17 cellular contexts compared by ENCODE assay signal in the genomic region with DNA sequence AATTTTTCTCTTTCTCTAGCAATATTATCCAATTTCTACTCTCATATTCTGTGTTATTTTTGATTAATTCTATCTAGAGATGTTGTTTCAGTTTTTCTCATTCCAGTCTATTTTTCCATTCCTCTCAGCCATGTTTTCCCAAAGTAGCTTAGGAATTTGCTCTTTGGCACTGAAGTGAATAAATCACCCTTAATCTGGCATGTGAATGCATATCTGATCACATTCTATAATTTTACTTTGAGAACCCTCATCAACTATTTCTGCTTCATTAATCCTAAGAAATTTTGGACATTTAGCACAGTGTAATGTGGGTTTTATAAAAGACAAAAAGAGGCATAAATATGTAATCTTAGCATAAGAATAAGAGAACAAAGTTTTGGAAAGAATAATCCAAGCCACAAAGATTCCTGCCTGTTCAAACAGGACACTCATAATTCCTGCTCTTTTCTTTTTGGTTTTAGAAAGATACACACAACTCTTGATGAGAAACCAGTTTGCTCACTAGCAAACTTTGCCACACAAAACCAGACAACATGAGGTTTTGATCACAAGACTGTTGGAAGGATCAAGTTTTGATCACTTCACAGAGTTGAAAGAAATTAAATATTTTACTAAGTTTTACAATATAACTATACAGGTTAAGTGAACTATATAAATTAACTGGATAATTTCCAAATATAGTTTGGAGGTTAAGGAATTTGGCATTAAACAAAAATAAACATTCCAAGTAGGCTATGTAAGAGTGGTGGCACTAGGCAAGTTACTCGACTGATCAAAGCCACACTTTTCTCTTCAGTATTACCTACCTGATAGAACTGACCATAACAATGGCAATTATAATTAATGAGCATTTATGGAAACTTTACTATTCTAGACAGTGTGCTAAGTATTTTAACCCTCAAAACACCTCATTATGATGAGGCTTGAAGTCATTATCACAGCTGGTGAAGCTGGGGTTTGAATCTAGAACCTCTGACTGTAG.
DNase-seq lines count a peak whose midpoint lies in the region; ATAC-seq, FAIRE-seq and TF ChIP-seq lines count a peak whose summit lies in the region.
"Had no signal": no experiment of that assay in that cellular context is flagged by ENCODE, and none has a peak within 500 bp of the region (broad histone marks: within the 10 kb centered on the region; RNA-seq: fewer than 3 reads in every experiment).

No MANE protein-coding gene starts in this region.

- H3K36me3 ChIP-seq in astrocyte (ENCODE audit: insufficient read depth, low read length), result no peaks in the 10 kb centered on the region

- H2AFZ ChIP-seq in astrocyte (ENCODE audit: low read depth, low read length), result no peak overlapping the region

- TF ChIP-seq POLR2A in erythroblast (IDR thresholded peaks at IDR 0.05; ENCODE audit: low read length), result no peak

- H3K27ac ChIP-seq in astrocyte (ENCODE audit: low read depth, low read length), result peak overlapping the region; percentile 55

- no peaks in the 10 kb centered on the region for H3K27me3 ChIP-seq in astrocyte (ENCODE audit: insufficient read depth, low read length)

- H3K27ac Mint-ChIP-seq in astrocyte (ENCODE audit: unreplicated experiment), result no peak overlapping the region
- H3K27ac Mint-ChIP-seq: HFFc6 had no signal

- TF ChIP-seq CTCF in astrocyte (IDR thresholded peaks at IDR 0.05; ENCODE audit: insufficient read depth, low read depth, low read length) (no peak), fibroblast of the aortic adventitia (IDR thresholded peaks at IDR 0.05; ENCODE audit: insufficient read depth, low read length) (no peak), retinal pigment epithelial cell (conservative IDR thresholded peaks at IDR 0.05; ENCODE audit: low read depth, low read length) (no peak)

- H3K9me3 Mint-ChIP-seq in astrocyte (ENCODE audit: unreplicated experiment), result no peaks in the 10 kb centered on the region
- H3K9me3 Mint-ChIP-seq: HFFc6 had no signal

- no peaks in the 10 kb centered on the region for H3K79me2 ChIP-seq in astrocyte (ENCODE audit: insufficient read depth, low read length)

- FAIRE-seq in astrocyte (lab: Jason Lieb, UNC), result no peak

- peaks cover 4% of the 10 kb centered on the region for H3K4me1 Mint-ChIP-seq in astrocyte (ENCODE audit: low read depth, unreplicated experiment)

- no peak overlapping the region for H3K4me3 Mint-ChIP-seq in astrocyte (ENCODE audit: unreplicated experiment)
- H3K4me3 Mint-ChIP-seq: HFFc6 had no signal

- H3K4me3 ChIP-seq in astrocyte (ENCODE audit: insufficient read depth, low read depth, low read length), result no peak overlapping the region
- no peak overlapping the region for H3K4me3 ChIP-seq in fibroblast of the aortic adventitia (ENCODE audit: low read depth, low read length)
- no peak overlapping the region for H3K4me3 ChIP-seq in retinal pigment epithelial cell (ENCODE audit: low read length)

- no peak for ATAC-seq in HG03097 (IDR thresholded peaks at IDR 0.05; ENCODE audit: low FRiP score, unreplicated experiment)
- no peak for ATAC-seq in GM21515 (IDR thresholded peaks at IDR 0.05; ENCODE audit: unreplicated experiment)

- no peaks in the 10 kb centered on the region for H3K27me3 Mint-ChIP-seq in astrocyte (ENCODE audit: low read depth, unreplicated experiment)

- H3K9ac ChIP-seq in astrocyte (ENCODE audit: low read length), result no peak overlapping the region

- peaks cover 4% of the 10 kb centered on the region for H3K4me1 ChIP-seq in astrocyte (ENCODE audit: insufficient read depth, low read length)

- H3K9me3 ChIP-seq in astrocyte (ENCODE audit: insufficient read depth, low read depth, low read length), result no peaks in the 10 kb centered on the region

- H4K20me1 ChIP-seq in astrocyte (ENCODE audit: insufficient read depth, low read length), result no peaks in the 10 kb centered on the region

- DNase-seq in HS-27A (ENCODE audit: low read depth) (peak; percentile 61), astrocyte (ENCODE audit: low read depth) (peak; percentile 89), fibroblast of the aortic adventitia (ENCODE audit: low read depth) (peak; percentile 66), retinal pigment epithelial cell (ENCODE audit: low read depth) (peak; percentile 82), erythroblast (lab: John Stamatoyannopoulos, UW) (no peak), UCSD-AML1 (lab: John Stamatoyannopoulos, UW; ENCODE audit: unreplicated experiment) (no peak)
- DNase-seq: COR-L47, HFFc6, Karpas-422, MM.1S, NCI-H1092 treated with DMSO at 0.1 percent for 48 hours, NCI-H2107, NCI-H69, RPMI8226, SIG-M5 had no signal

- H3K36me3 Mint-ChIP-seq in astrocyte (ENCODE audit: low read depth, unreplicated experiment), result no peaks in the 10 kb centered on the region

- no peak overlapping the region for H3K4me2 ChIP-seq in astrocyte (ENCODE audit: low read length)

Comparison
In these comparisons a context has a peak if more than half of its experiments do, and no peak if none do; other contexts are left out.
1. DNase-seq: peak in HS-27A (single experiment), astrocyte (single experiment), fibroblast of the aortic adventitia (single experiment) and retinal pigment epithelial cell (single experiment); none in erythroblast (0 of 2) and UCSD-AML1 (single experiment).